In genomic region chr1:23530089-23530749, GRCh38 we compare ENCODE assay signal across 8 cellular contexts. TPM values are rescaled to one million over a fixed set of nuclear protein-coding genes. Genes with fewer than 3 reads are reported as not detected.
DNase-seq lines count a peak whose midpoint lies in the region; ATAC-seq and TF ChIP-seq lines count a peak whose summit lies in the region.

No MANE protein-coding gene starts in this region.

- H3K9me3 ChIP-seq in lower lobe of right lung, result no peaks in the 10 kb centered on the region
- H3K9me3 ChIP-seq in vagina, result no peaks in the 10 kb centered on the region

- no peak for TF ChIP-seq CTCF in lower lobe of right lung (IDR thresholded peaks at IDR 0.05)
- no peak for TF ChIP-seq CTCF in vagina (IDR thresholded peaks at IDR 0.05)

- intact Hi-C loops in lower lobe of right lung (cut with DNase I) (no loop called here), vagina (cut with DNase I) (no loop called here)

- peak overlapping the region; percentile 76 to 82 for H3K27ac Mint-ChIP-seq in activated naive CD4-positive, alpha-beta T cell treated with anti-CD3 and anti-CD28 coated beads, Interleukin-2, amount 50 U/mL, for 72 hours

- H3K4me3 ChIP-seq in lower lobe of right lung, result peak overlapping the region; percentile 58
- H3K4me3 ChIP-seq in vagina, result peak overlapping the region; percentile 43 to 52

- no peaks in the 10 kb centered on the region for H3K36me3 ChIP-seq in lower lobe of right lung
- no peaks in the 10 kb centered on the region for H3K36me3 ChIP-seq in vagina

- H3K27me3 ChIP-seq in lower lobe of right lung (ENCODE audit: low read depth), result no peaks in the 10 kb centered on the region
- no peaks in the 10 kb centered on the region for H3K27me3 ChIP-seq in vagina

- H3K4me1 ChIP-seq in lower lobe of right lung (peaks cover 72% of the 10 kb centered on the region), vagina (peaks cover 60% of the 10 kb centered on the region)

- peaks cover 6 to 16% of the 10 kb centered on the region in 2 donors for H3K36me3 Mint-ChIP-seq in activated naive CD4-positive, alpha-beta T cell treated with anti-CD3 and anti-CD28 coated beads, Interleukin-2, amount 50 U/mL, for 72 hours

- no peak for TF ChIP-seq POLR2A in vagina (IDR thresholded peaks at IDR 0.05)

- H3K9me3 Mint-ChIP-seq in activated naive CD4-positive, alpha-beta T cell treated with anti-CD3 and anti-CD28 coated beads, Interleukin-2, amount 50 U/mL, for 72 hours, result no peaks in the 10 kb centered on the region

- ATAC-seq in HG03354 (IDR thresholded peaks at IDR 0.05; ENCODE audit: poor library complexity, severe bottlenecking, unreplicated experiment), result peak; percentile 15
- ATAC-seq in activated naive CD4-positive, alpha-beta T cell treated with anti-CD3 and anti-CD28 coated beads, Interleukin-2, amount 50 U/mL, for 72 hours, result peak; percentile 8 to 45
- peak in 1 of 2 donors; percentile 2 for ATAC-seq in lower lobe of right lung
- ATAC-seq in GM18498 (IDR thresholded peaks at IDR 0.05; ENCODE audit: unreplicated experiment), result no peak

- DNase-seq in COR-L47 (lab: John Stamatoyannopoulos, UW) (peak; percentile 74), lower lobe of right lung (no peak), vagina (ENCODE audit: extremely low spot score in 2 of 2) (no peak), SW 1271 (lab: John Stamatoyannopoulos, UW) (no peak), kidney tubule cell (ENCODE audit: low spot score) (no peak)
- DNase-seq in activated naive CD4-positive, alpha-beta T cell treated with anti-CD3 and anti-CD28 coated beads, Interleukin-2, amount 50 U/mL, for 72 hours (ENCODE audit: low spot score in 2 of 2), result no peak

- no peak overlapping the region for H3K27ac ChIP-seq in lower lobe of right lung
- H3K27ac ChIP-seq in vagina, result peak overlapping the region; percentile 56

RNA-seq across cellular contexts. Expression of gene E2F2, which starts 0.8 kb away (rescaled TPM):
- total RNA-seq in activated naive CD4-positive, alpha-beta T cell treated with anti-CD3 and anti-CD28 coated beads, Interleukin-2, amount 50 U/mL, for 72 hours, result 10 to 100 TPM; 19.3 to 23.2 TPM
- total RNA-seq in lower lobe of right lung, result 1.1 TPM
- total RNA-seq in vagina, result 2.9 TPM

RNA-seq across cellular contexts. Expression of gene ID3, which starts 29.1 kb away (rescaled TPM):
- 100 to 1,000 TPM in 1 of 2 donors, 10 to 100 TPM in 1; 31.5 to 290 TPM for total RNA-seq in activated naive CD4-positive, alpha-beta T cell treated with anti-CD3 and anti-CD28 coated beads, Interleukin-2, amount 50 U/mL, for 72 hours
- total RNA-seq in lower lobe of right lung, result 137 TPM
- 358 TPM for total RNA-seq in vagina

RNA-seq across cellular contexts. Expression of gene ASAP3, which starts 46.2 kb away (rescaled TPM):
- under 1 TPM; 0.95 to 0.98 TPM for total RNA-seq in activated naive CD4-positive, alpha-beta T cell treated with anti-CD3 and anti-CD28 coated beads, Interleukin-2, amount 50 U/mL, for 72 hours
- total RNA-seq in lower lobe of right lung (34.5 TPM), vagina (79.1 TPM)

Comparison
In these comparisons a context has a peak if more than half of its experiments do, and no peak if none do; other contexts are left out.
1. RNA of gene ASAP3, which starts 46.2 kb away (total RNA-seq): 79.1 TPM in vagina (single experiment) and 34.5 TPM in lower lobe of right lung (single experiment); 0.95 to 0.98 TPM in activated naive CD4-positive, alpha-beta T cell treated with anti-CD3 and anti-CD28 coated beads, Interleukin-2, amount 50 U/mL, for 72 hours; every median in the first group is over 10 times any median in the second.